23 cellular contexts compared by ENCODE assay signal in the genomic region with DNA sequence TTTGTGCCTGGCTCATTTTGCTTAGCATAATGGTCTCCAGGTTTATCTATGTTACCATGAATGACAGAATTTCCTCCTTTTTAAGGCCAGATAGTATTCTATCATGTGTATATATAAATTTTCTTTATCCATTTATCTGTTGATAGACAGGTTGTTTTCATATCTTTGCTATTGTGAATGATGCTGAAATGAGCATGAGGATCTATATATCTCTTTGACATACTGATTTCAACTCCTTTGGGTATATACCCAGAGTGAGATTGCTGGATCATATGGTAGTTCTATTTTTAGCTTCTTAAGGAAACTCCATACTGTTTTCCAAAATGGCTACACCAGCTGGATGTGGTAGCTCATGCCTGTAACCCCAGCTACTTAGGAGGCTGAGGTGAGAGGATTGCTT.
DNase-seq lines count a peak whose midpoint lies in the region; ATAC-seq, FAIRE-seq and TF ChIP-seq lines count a peak whose summit lies in the region.
"Had no signal": no experiment of that assay in that cellular context is flagged by ENCODE, and none has a peak within 500 bp of the region (broad histone marks: within the 10 kb centered on the region; RNA-seq: fewer than 3 reads in every experiment).

No MANE protein-coding gene starts in this region.

- no peak overlapping the region for H3K27ac ChIP-seq in K562 (ENCODE audit: extremely low read depth, low read depth, low read length)
- H3K27ac ChIP-seq: 22Rv1; A549; BLaER1 treated with 17β-estradiol and CSF1 and Interleukin-3, amounts not matched to agents 10 nM and 100 nM; C4-2B had no signal

- in situ Hi-C loops in K562 (cut with MboI) = no loop called here

- no peak overlapping the region for H3K9ac ChIP-seq in K562 (ENCODE audit: insufficient read depth in 1 of 2, low read depth in 2 of 2, low read length in 2 of 2)
- H3K9ac ChIP-seq: BLaER1 treated with 17β-estradiol and CSF1 and Interleukin-3, amounts not matched to agents 10 nM and 100 nM had no signal

- H2AFZ ChIP-seq in K562 (ENCODE audit: low read depth, low read length) = no peak overlapping the region

- no peak for TF ChIP-seq POLR2A in K562 (conservative IDR thresholded peaks at IDR 0.05)

- H3K9me3 ChIP-seq in K562 (replicated peaks; ENCODE audit: control insufficient read depth, insufficient read depth, low read depth, low read length) = no peaks in the 10 kb centered on the region
- H3K9me3 ChIP-seq: A549, Caco-2 had no signal

- H3K36me3 ChIP-seq in K562 (ENCODE audit: control insufficient read depth, insufficient read depth, low read length) = no peaks in the 10 kb centered on the region
- H3K36me3 ChIP-seq: BLaER1 treated with 17β-estradiol and CSF1 and Interleukin-3, amounts not matched to agents 10 nM and 100 nM had no signal

- DNase-seq in NCI-H2171 treated with DMSO at 0.1 percent for 48 hours (lab: John Stamatoyannopoulos, UW) = peak; percentile 30
- DNase-seq in NCI-H2171 (lab: John Stamatoyannopoulos, UW) = no peak
- no peak for DNase-seq in K562 (ENCODE audit: extremely low read depth in 1 of 4, low spot score in 3 of 4)
- DNase-seq: AML-193; Caco-2; Calu3; CD4-positive, alpha-beta T cell; CD8-positive, alpha-beta T cell; DMS79; DND-41; EL; GDM1 had no signal

- TF ChIP-seq CTCF in K562 (IDR thresholded peaks at IDR 0.05 in 2 of 3, conservative IDR thresholded peaks at IDR 0.05 in 1 of 3; ENCODE audit: insufficient read depth in 2 of 3, low read depth in 1 of 3, low read length in 3 of 3) = no peak

- H3K4me2 ChIP-seq in K562 (ENCODE audit: insufficient read depth, low read length) = no peak overlapping the region
- H3K4me2 ChIP-seq: A549; BLaER1 treated with 17β-estradiol and CSF1 and Interleukin-3, amounts not matched to agents 10 nM and 100 nM had no signal

- no peak for FAIRE-seq in K562 (lab: Jason Lieb, UNC)
- FAIRE-seq: A549, D721Med, GM12878, GM12892, GM18507, GM19239 had no signal

- peaks cover 0 to 4% of the 10 kb centered on the region in 2 experiments; a peak in 2 of 5 replicates for H3K4me1 ChIP-seq in K562 (replicated peaks in 1 of 2; ENCODE audit: control insufficient read depth in 2 of 2, insufficient read depth in 2 of 2, low read length in 2 of 2)
- H3K4me1 ChIP-seq: BLaER1 treated with 17β-estradiol and CSF1 and Interleukin-3, amounts not matched to agents 10 nM and 100 nM; Caco-2 had no signal

- H3K9me1 ChIP-seq in K562 (ENCODE audit: control insufficient read depth, insufficient read depth, low read length) = no peaks in the 10 kb centered on the region

- H3K4me3 ChIP-seq in K562 = no peak overlapping the region
- H3K4me3 ChIP-seq: A549; BLaER1 treated with 17β-estradiol and CSF1 and Interleukin-3, amounts not matched to agents 10 nM and 100 nM; GM12878 had no signal

- BruUV-seq in K562 (replicated peaks; lab: Mats Ljungman, UMichigan) = no TSS peak

- CTCF ChIA-PET in K562 (lab: Yijun Ruan, JAX; ENCODE audit: low intra/inter-chr PET ratio) = no interaction called here

- TF ChIP-seq RAD21 in K562 (CRISPR knock-in tag; conservative IDR thresholded peaks at IDR 0.05 in 1 of 2, IDR thresholded peaks at IDR 0.05 in 1 of 2) = no peak

- intact Hi-C loops in K562 (cut with micrococcal nuclease) = no loop called here

- no peaks in the 10 kb centered on the region for H4K20me1 ChIP-seq in K562 (replicated peaks; ENCODE audit: control insufficient read depth, insufficient read depth, low read length)
- H4K20me1 ChIP-seq: BLaER1 treated with 17β-estradiol and CSF1 and Interleukin-3, amounts not matched to agents 10 nM and 100 nM had no signal

- POLR2A ChIA-PET in K562 (lab: Yijun Ruan, JAX) = no interaction called here

- no peaks in the 10 kb centered on the region for H3K79me2 ChIP-seq in K562 (ENCODE audit: control insufficient read depth, insufficient read depth, low read length)

- no peak for ATAC-seq in K562
- no peak for ATAC-seq in GM18873 (IDR thresholded peaks at IDR 0.05; ENCODE audit: low FRiP score, unreplicated experiment)
- no peak for ATAC-seq in HG03439 (IDR thresholded peaks at IDR 0.05; ENCODE audit: unreplicated experiment)
- ATAC-seq: A549; CD8-positive, alpha-beta T cell; GM12878 had no signal

- no peak for TF ChIP-seq EP300 in K562 (IDR thresholded peaks at IDR 0.05; ENCODE audit: low read length)

- peaks cover 0 to 24% of the 10 kb centered on the region in 2 experiments; a peak in 3 of 5 replicates for H3K27me3 ChIP-seq in K562 (ENCODE audit: control insufficient read depth in 2 of 2, insufficient read depth in 2 of 2, low read length in 2 of 2)
- H3K27me3 ChIP-seq: BLaER1 treated with 17β-estradiol and CSF1 and Interleukin-3, amounts not matched to agents 10 nM and 100 nM had no signal

TF ChIP-seq in K562, 482 proteins besides CTCF, POLR2A, EP300 and RAD21:
- TF ChIP-seq MEF2D (tag; conservative IDR thresholded peaks at IDR 0.05; ENCODE audit: low read depth) (peak; percentile 75), ILK (tag; IDR thresholded peaks at IDR 0.05; ENCODE audit: borderline replicate concordance, low read depth) (no peak), TEAD4 (IDR thresholded peaks at IDR 0.05; ENCODE audit: low read length) (no peak), TEAD4 (CRISPR knock-in tag; IDR thresholded peaks at IDR 0.05; ENCODE audit: borderline replicate concordance) (no peak), ZNF644 (tag; IDR thresholded peaks at IDR 0.05; ENCODE audit: low read depth) (no peak), ZNF324 (CRISPR knock-in tag; IDR thresholded peaks at IDR 0.05) (no peak), MEF2A (IDR thresholded peaks at IDR 0.05; ENCODE audit: control insufficient read depth, low read depth, low read length) (0 out of 2 replicates have a peak, but pooled peaks have one; percentile 14), MED1 (CRISPR knock-in tag; IDR thresholded peaks at IDR 0.05; ENCODE audit: borderline replicate concordance) (no peak), U2AF1 (optimal IDR thresholded peaks at IDR 0.05; ENCODE audit: low read depth, low read length) (no peak), MECOM (CRISPR knock-in tag; IDR thresholded peaks at IDR 0.05) (no peak), CXXC5 (CRISPR knock-in tag; IDR thresholded peaks at IDR 0.05) (no peak)
